8 cellular contexts compared by ENCODE assay signal in genomic region chr10:16967000-16967865, GRCh38.
DNase-seq lines count a peak whose midpoint lies in the region; ATAC-seq and TF ChIP-seq lines count a peak whose summit lies in the region.

No MANE protein-coding gene starts in this region.

- H3K4me3 ChIP-seq in mesodermal cell (ENCODE audit: extremely low read depth, insufficient read depth, low read length, poor library complexity, severe bottlenecking) (no peak overlapping the region), vagina (no peak overlapping the region), prostate gland (no peak overlapping the region)

- intact Hi-C loops in MCF 10A (cut with micrococcal nuclease) = no loop called here
- intact Hi-C loops in vagina (cut with DNase I) = no loop called here
- intact Hi-C loops in prostate gland (cut with DNase I) = no loop called here

- TF ChIP-seq CTCF in MCF 10A (IDR thresholded peaks at IDR 0.05; ENCODE audit: unreplicated experiment) = no peak
- peak in 1 of 3 experiments; percentile 18 for TF ChIP-seq CTCF in vagina (IDR thresholded peaks at IDR 0.05)
- TF ChIP-seq CTCF in prostate gland (IDR thresholded peaks at IDR 0.05) = no peak

- H3K9me3 ChIP-seq in mesodermal cell (ENCODE audit: control insufficient read depth, low read length) (no peaks in the 10 kb centered on the region), vagina (no peaks in the 10 kb centered on the region), prostate gland (no peaks in the 10 kb centered on the region)

- no peak overlapping the region for H3K4me3 Mint-ChIP-seq in MCF 10A (ENCODE audit: unreplicated experiment)

- 70 to 78% methylated on average over 6 to 8 of the region's 11 CpGs for WGBS in mesodermal cell (ENCODE audit: insufficient coverage in 2 of 2), 2 experiments
- WGBS in prostate gland = 40% methylated on average over 11 of the region's 11 CpGs

- H3K27me3 ChIP-seq in vagina = no peaks in the 10 kb centered on the region
- H3K27me3 ChIP-seq in prostate gland (replicated peaks; ENCODE audit: insufficient read depth) = no peaks in the 10 kb centered on the region

- POLR2A ChIA-PET in MCF 10A (lab: Yijun Ruan, JAX) = no interaction called here

- DNase-seq in stimulated activated naive CD4-positive, alpha-beta T cell treated with Interleukin-2 at 50 U/mL for 16 hours (lab: John Stamatoyannopoulos, UW) = peak; percentile 11
- no peak for DNase-seq in stimulated activated naive CD4-positive, alpha-beta T cell (lab: John Stamatoyannopoulos, UW)
- DNase-seq in MCF 10A (ENCODE audit: unreplicated experiment) (peak; percentile 13), vagina (ENCODE audit: extremely low spot score in 2 of 2) (no peak), prostate gland (ENCODE audit: low spot score) (no peak)

- H3K27me3 Mint-ChIP-seq in MCF 10A (ENCODE audit: insufficient read depth, unreplicated experiment) = no peaks in the 10 kb centered on the region

- H3K27ac ChIP-seq in mesodermal cell (ENCODE audit: low read depth, low read length, severe bottlenecking) (peak overlapping the region; percentile 94), vagina (peak overlapping the region; percentile 70), prostate gland (no peak overlapping the region)

- ATAC-seq in HG03432 (IDR thresholded peaks at IDR 0.05; ENCODE audit: unreplicated experiment) (no peak), GM19397 (IDR thresholded peaks at IDR 0.05; ENCODE audit: unreplicated experiment) (no peak)

- CTCF ChIA-PET in MCF 10A (lab: Yijun Ruan, JAX) = interaction anchor here (0.6 kb wide), 1 partner anchor 9 kb away, joined by 3 read pairs; no protein-coding TSS in a partner anchor

- no peaks in the 10 kb centered on the region for H3K36me3 ChIP-seq in mesodermal cell (ENCODE audit: control insufficient read depth, insufficient read depth, low read length)
- no peaks in the 10 kb centered on the region for H3K36me3 ChIP-seq in vagina
- H3K36me3 ChIP-seq in prostate gland = no peaks in the 10 kb centered on the region

- H3K4me1 ChIP-seq in mesodermal cell (ENCODE audit: control insufficient read depth, insufficient read depth, low read length, poor library complexity, severe bottlenecking) = peaks cover 47% of the 10 kb centered on the region
- peaks cover 23% of the 10 kb centered on the region for H3K4me1 ChIP-seq in vagina
- no peaks in the 10 kb centered on the region for H3K4me1 ChIP-seq in prostate gland (replicated peaks)

- H3K36me3 Mint-ChIP-seq in MCF 10A (ENCODE audit: insufficient read depth, unreplicated experiment) = no peaks in the 10 kb centered on the region

- BruUV-seq in MCF 10A (replicated peaks; lab: Mats Ljungman, UMichigan) = no TSS peak

- H3K27ac Mint-ChIP-seq in MCF 10A (ENCODE audit: low read depth, unreplicated experiment) = no peak overlapping the region

- TF ChIP-seq POLR2A in vagina (IDR thresholded peaks at IDR 0.05) (no peak), prostate gland (IDR thresholded peaks at IDR 0.05) (no peak)

- H3K4me1 Mint-ChIP-seq in MCF 10A (ENCODE audit: insufficient read depth, unreplicated experiment) = peaks cover 12% of the 10 kb centered on the region

- no peaks in the 10 kb centered on the region for H3K9me3 Mint-ChIP-seq in MCF 10A (ENCODE audit: unreplicated experiment)

Comparison
In these comparisons a context has a peak if more than half of its experiments do, and no peak if none do; other contexts are left out.
1. DNase-seq: peak in stimulated activated naive CD4-positive, alpha-beta T cell treated with Interleukin-2 at 50 U/mL for 16 hours (single experiment) and MCF 10A (single experiment); none in stimulated activated naive CD4-positive, alpha-beta T cell (0 of 6), vagina (0 of 2) and prostate gland (single experiment).
2. H3K27ac ChIP-seq: peak in mesodermal cell (single experiment) and vagina (single experiment); none in prostate gland (0 of 2).